In genomic region chr3:161586836-161587235, GRCh38 we compare ENCODE assay signal across 8 cellular contexts.
"Had no signal": no experiment of that assay in that cellular context is flagged by ENCODE, and none has a peak within 500 bp of the region (broad histone marks: within the 10 kb centered on the region; RNA-seq: fewer than 3 reads in every experiment).

No MANE protein-coding gene starts in this region.

- H3K27ac Mint-ChIP-seq: IgD-negative memory B cell had no signal

- H3K4me1 Mint-ChIP-seq: IgD-negative memory B cell had no signal

- DNase-seq: IMR-90, KBM-7, KG1 had no signal

- H3K27me3 Mint-ChIP-seq: IgD-negative memory B cell had no signal

- ATAC-seq: HepG2, K562 had no signal

- H3K4me2 ChIP-seq: KMS-11 had no signal

- H3K4me3 Mint-ChIP-seq: IgD-negative memory B cell had no signal

- H3K27ac ChIP-seq: HL-60, KMS-11 had no signal

- H3K4me3 ChIP-seq: K562 had no signal

- H3K36me3 Mint-ChIP-seq: IgD-negative memory B cell had no signal
